25 cellular contexts compared by ENCODE assay signal in the genomic region with DNA sequence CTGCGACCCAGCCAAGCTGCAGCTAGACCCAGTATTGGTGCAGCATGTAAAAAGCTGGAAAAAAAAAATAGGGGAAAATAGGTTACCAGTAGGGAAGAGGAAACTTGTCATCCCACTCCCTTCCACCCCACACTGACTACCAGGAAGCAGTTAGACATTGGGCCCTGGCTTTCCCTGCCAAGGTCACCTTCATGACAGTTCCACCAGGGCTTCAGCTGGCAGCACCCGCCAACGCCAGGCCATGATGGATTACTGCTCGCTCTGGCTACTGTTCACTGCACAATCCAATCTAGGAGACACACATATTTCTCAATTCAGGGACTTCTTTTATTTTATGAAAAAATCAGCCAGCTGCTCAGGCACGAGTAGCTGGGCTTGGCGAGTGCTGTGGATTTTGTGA.
"Had no signal": no experiment of that assay in that cellular context is flagged by ENCODE, and none has a peak within 500 bp of the region (broad histone marks: within the 10 kb centered on the region; RNA-seq: fewer than 3 reads in every experiment).

No MANE protein-coding gene starts in this region.

- H3K9ac ChIP-seq: neural progenitor cell had no signal

- FAIRE-seq: small intestine, urothelium cell line had no signal

- H3K27ac ChIP-seq: neural progenitor cell, ovary, psoas muscle, right lobe of liver, sigmoid colon, stomach, thoracic aorta, thyroid gland, tibial nerve, upper lobe of left lung, vagina had no signal

- H3K36me3 ChIP-seq: neural progenitor cell, ovary, right lobe of liver, sigmoid colon, stomach, thoracic aorta, thyroid gland, tibial nerve, upper lobe of left lung, vagina had no signal

- DNase-seq: natural killer cell; occipital lobe; ovary; posterior cingulate gyrus; psoas muscle; right cardiac atrium; right lobe of liver; sigmoid colon; small intestine; stimulated activated CD4-positive, alpha-beta T cell treated with anti-CD3 and anti-CD28 coated beads, Interleukin-15, amount 100 ng/mL, for 24 hours; stimulated activated CD4-positive, alpha-beta T cell treated with anti-CD3 and anti-CD28 coated beads, Interleukin-2, amount 100 ng/mL, for 24 hours; stimulated activated CD4-positive, alpha-beta T cell treated with anti-CD3 and anti-CD28 coated beads, Interleukin-2, amount 100 ng/mL, for 48 hours; stimulated activated CD4-positive, alpha-beta T cell treated with anti-CD3 and anti-CD28 coated beads, Interleukin-4, amount 100 ng/mL, for 24 hours; stimulated activated naive B cell treated with anti-CD40 and anti-IgM and Interleukin-4, amounts not matched to agents 10 μg/mL and 1 μg/mL and 100 μg/mL, for 72 hours; stimulated activated naive CD4-positive, alpha-beta T cell treated with Interleukin-2 at 50 U/mL for 16 hours; stomach; thyroid gland; trophoblast cell; upper lobe of left lung had no signal

- H3K4me3 ChIP-seq: neural progenitor cell, ovary, psoas muscle, right lobe of liver, sigmoid colon, stomach, thoracic aorta, thyroid gland, tibial nerve, upper lobe of left lung, vagina had no signal

- H3K9me3 ChIP-seq: ovary, psoas muscle, right lobe of liver, sigmoid colon, stomach, thoracic aorta, thyroid gland, upper lobe of left lung, vagina had no signal

- H2AFZ ChIP-seq: neural progenitor cell had no signal

- H3K4me2 ChIP-seq: neural progenitor cell had no signal

- H3K4me1 ChIP-seq: neural progenitor cell, psoas muscle, right lobe of liver, sigmoid colon, stomach, thyroid gland, tibial nerve, upper lobe of left lung, vagina had no signal

- ATAC-seq: natural killer cell; psoas muscle; right cardiac atrium; right lobe of liver; stimulated activated effector memory CD8-positive, alpha-beta T cell treated with anti-CD3 and anti-CD28 coated beads, Interleukin-12 subunit alpha, Interleukin-12 subunit beta, amount 100 ng/mL, for 72 hours; stimulated activated naive B cell treated with anti-CD40 and anti-IgM and Interleukin-4, amounts not matched to agents 10 μg/mL and 1 μg/mL and 100 μg/mL, for 72 hours had no signal

- H3K27me3 ChIP-seq: neural progenitor cell, ovary, right lobe of liver, sigmoid colon, stomach, thyroid gland, tibial nerve, upper lobe of left lung, vagina had no signal
